1 cellular context compared by ENCODE assay signal in genomic region chr3:48119495-48120193, GRCh38.
TF ChIP-seq lines count a peak whose summit lies in the region.

No MANE protein-coding gene starts in this region.

TF ChIP-seq in K562, 482 proteins besides CTCF, POLR2A, EP300 and RAD21 (continued from another document):
- TF ChIP-seq RBM17 (IDR thresholded peaks at IDR 0.05; ENCODE audit: borderline replicate concordance, low read depth, low read length) (no peak), ZNF780A (CRISPR knock-in tag; IDR thresholded peaks at IDR 0.05) (no peak), SRSF9 (IDR thresholded peaks at IDR 0.05; ENCODE audit: borderline replicate concordance, low read depth, low read length) (no peak), ATF7 (IDR thresholded peaks at IDR 0.05) (no peak), HDAC6 (IDR thresholded peaks at IDR 0.05; ENCODE audit: low read depth, low read length) (no peak), POLR3G (IDR thresholded peaks at IDR 0.05; ENCODE audit: extremely low read depth, insufficient read length, insufficient replicate concordance) (no peak), ERF (CRISPR knock-in tag; IDR thresholded peaks at IDR 0.05) (no peak), STAG1 (CRISPR knock-in tag; IDR thresholded peaks at IDR 0.05; ENCODE audit: borderline replicate concordance) (no peak), ZNF699 (CRISPR knock-in tag; IDR thresholded peaks at IDR 0.05; ENCODE audit: insufficient replicate concordance) (no peak), TCF3 (CRISPR knock-in tag; IDR thresholded peaks at IDR 0.05) (no peak), POLR2AphosphoS2 (IDR thresholded peaks at IDR 0.05; ENCODE audit: low read length) (no peak)
